ENCODE assay signal across 15 cellular contexts in genomic region chr13:94947965-94948371, GRCh38.
A peak's percentile ranks its signal among the peaks of the same experiment; 100 is the strongest.
DNase-seq lines count a peak whose midpoint lies in the region; ATAC-seq, FAIRE-seq and TF ChIP-seq lines count a peak whose summit lies in the region.
"Had no signal": no experiment of that assay in that cellular context is flagged by ENCODE, and none has a peak within 500 bp of the region (broad histone marks: within the 10 kb centered on the region; RNA-seq: fewer than 3 reads in every experiment).

No MANE protein-coding gene starts in this region.

- H3K36me3 ChIP-seq in bronchial epithelial cell (ENCODE audit: control insufficient read depth, insufficient read depth, low read length), result no peaks in the 10 kb centered on the region
- H3K36me3 ChIP-seq: left ventricle myocardium inferior had no signal

- intact Hi-C loops in left cardiac atrium (cut with DNase I), result no loop called here

- no peak for ATAC-seq in GM19324 (IDR thresholded peaks at IDR 0.05; ENCODE audit: low FRiP score, unreplicated experiment)
- no peak for ATAC-seq in left cardiac atrium
- no peak for ATAC-seq in HG02981 (IDR thresholded peaks at IDR 0.05; ENCODE audit: unreplicated experiment)
- ATAC-seq: activated CD8-positive, alpha-beta T cell treated with anti-CD3 and anti-CD28 coated beads, Interleukin-2, amount 10 ng/mL, durations not matched to agents 7 days and 5 days; CD8-positive, alpha-beta T cell had no signal

- H3K4me3 ChIP-seq in bronchial epithelial cell (ENCODE audit: low read depth, low read length), result no peak overlapping the region
- H3K4me3 ChIP-seq: left ventricle myocardium inferior had no signal

- DNase-seq in ELF-1 (ENCODE audit: low read depth, low spot score), result peak; percentile 44
- peak; percentile 57 for DNase-seq in NCI-H2107 (lab: John Stamatoyannopoulos, UW)
- DNase-seq in bronchial epithelial cell (ENCODE audit: low read depth), result no peak
- DNase-seq in midbrain (lab: John Stamatoyannopoulos, UW), result peak; percentile 29
- no peak for DNase-seq in left cardiac atrium
- no peak for DNase-seq in 8988T
- DNase-seq: activated CD8-positive, alpha-beta T cell treated with anti-CD3 and anti-CD28 coated beads, Interleukin-2, amount 10 ng/mL, durations not matched to agents 7 days and 5 days; CD8-positive, alpha-beta T cell; left ventricle myocardium inferior; Right ventricle myocardium superior; stimulated activated CD4-positive, alpha-beta T cell treated with anti-CD3 and anti-CD28 coated beads, Interleukin-4, amount 100 ng/mL, for 4 hours; stimulated activated CD8-positive, alpha-beta memory T cell treated with anti-CD3 and anti-CD28 coated beads, Interleukin-4, amount 100 ng/mL, for 48 hours had no signal

- no peak for TF ChIP-seq CTCF in bronchial epithelial cell (IDR thresholded peaks at IDR 0.05; ENCODE audit: insufficient read depth, low read length, severe bottlenecking)

- peak; percentile 76 for FAIRE-seq in bronchial epithelial cell (lab: Jason Lieb, UNC)
- FAIRE-seq: GM19239 had no signal

- H3K27me3 ChIP-seq in bronchial epithelial cell (ENCODE audit: control insufficient read depth, insufficient read depth, low read length), result no peaks in the 10 kb centered on the region

Comparison
In these comparisons a context has a peak if more than half of its experiments do, and no peak if none do; other contexts are left out.
1. DNase-seq: peak in ELF-1 (single experiment), NCI-H2107 (single experiment) and midbrain (single experiment); none in bronchial epithelial cell (single experiment), left cardiac atrium (single experiment) and 8988T (single experiment).